ENCODE assay signal across 1 cellular context in genomic region chr3:152109038-152109437, GRCh38.
TF ChIP-seq lines count a peak whose summit lies in the region.

No MANE protein-coding gene starts in this region.

TF ChIP-seq in K562, 482 proteins besides CTCF, POLR2A, EP300 and RAD21 (continued from another document and continues in another):
- TF ChIP-seq ATF3 (IDR thresholded peaks at IDR 0.05) = peak; percentile 95
- 0 out of 2 replicates have a peak, but pooled peaks have one; percentile 52 for TF ChIP-seq ATF3 (CRISPR knock-in tag; conservative IDR thresholded peaks at IDR 0.05)
- peak in 1 of 2 experiments; percentile 80; a peak in 2 of 4 replicates for TF ChIP-seq ZMIZ1 (IDR thresholded peaks at IDR 0.05; ENCODE audit: low read depth in 2 of 2, low read length in 2 of 2)
- TF ChIP-seq HMGN3 (IDR thresholded peaks at IDR 0.05; ENCODE audit: borderline replicate concordance, extremely low read depth, insufficient read length, low read depth, low read length) = no peak
- TF ChIP-seq NFIX (CRISPR knock-in tag; IDR thresholded peaks at IDR 0.05; ENCODE audit: low read depth) = no peak
- TF ChIP-seq FOXP1 (CRISPR knock-in tag; IDR thresholded peaks at IDR 0.05) = no peak
- TF ChIP-seq PHTF2 (CRISPR knock-in tag; IDR thresholded peaks at IDR 0.05) = no peak
- TF ChIP-seq ZNF707 (CRISPR knock-in tag; conservative IDR thresholded peaks at IDR 0.05) = no peak
- TF ChIP-seq CC2D1A (IDR thresholded peaks at IDR 0.05) = peak; percentile 57; the same call in 1 of the 2 replicates
- no peak for TF ChIP-seq HIVEP1 (CRISPR knock-in tag; IDR thresholded peaks at IDR 0.05)
- no peak for TF ChIP-seq HNRNPL (IDR thresholded peaks at IDR 0.05; ENCODE audit: low read depth, low read length)
- TF ChIP-seq TRIM28 (IDR thresholded peaks at IDR 0.05) = no peak
- peak; percentile 44; the same call in 1 of the 2 replicates for TF ChIP-seq ZNF316 (IDR thresholded peaks at IDR 0.05)
- TF ChIP-seq JUND (IDR thresholded peaks at IDR 0.05; ENCODE audit: borderline replicate concordance, low read depth, low read length) = peak; percentile 89
- TF ChIP-seq JUND (tag; IDR thresholded peaks at IDR 0.05; ENCODE audit: borderline replicate concordance, low read depth, low read length) = peak; percentile 87; the same call in 2 of the 3 replicates
- TF ChIP-seq AFF1 (IDR thresholded peaks at IDR 0.05; ENCODE audit: low read depth in 1 of 2, partially characterized antibody in 2 of 2) = peak; percentile 51 to 87
- TF ChIP-seq CREBBP (IDR thresholded peaks at IDR 0.05; ENCODE audit: low read depth, low read length) = no peak
- no peak for TF ChIP-seq ZNF140 (CRISPR knock-in tag; IDR thresholded peaks at IDR 0.05)
- peak; percentile 67 for TF ChIP-seq GATA2 (CRISPR knock-in tag; IDR thresholded peaks at IDR 0.05)
- TF ChIP-seq FOXM1 (IDR thresholded peaks at IDR 0.05; ENCODE audit: low read depth) = peak; percentile 76
- no peak for TF ChIP-seq FOXM1 (CRISPR knock-in tag; IDR thresholded peaks at IDR 0.05; ENCODE audit: low read depth)
- peak; percentile 90 for TF ChIP-seq SMARCE1 (IDR thresholded peaks at IDR 0.05)
- TF ChIP-seq ZNF217 (CRISPR knock-in tag; IDR thresholded peaks at IDR 0.05) = no peak
- TF ChIP-seq NR2C2 (CRISPR knock-in tag; IDR thresholded peaks at IDR 0.05) = no peak
- peak; percentile 75 for TF ChIP-seq NR2C2 (tag; IDR thresholded peaks at IDR 0.05)
- no peak for TF ChIP-seq POLR2B (IDR thresholded peaks at IDR 0.05; ENCODE audit: low read depth, partially characterized antibody)
- TF ChIP-seq ARID1B (IDR thresholded peaks at IDR 0.05) = peak; percentile 93
- no peak for TF ChIP-seq ETS2 (tag; IDR thresholded peaks at IDR 0.05; ENCODE audit: borderline replicate concordance, poor library complexity, severe bottlenecking)
- TF ChIP-seq RERE (CRISPR knock-in tag; IDR thresholded peaks at IDR 0.05; ENCODE audit: borderline replicate concordance) = no peak
- TF ChIP-seq ZEB2 (IDR thresholded peaks at IDR 0.05) = 0 out of 2 replicates have a peak, but pooled peaks have one; percentile 56
- peak; percentile 78; the same call in 1 of the 2 replicates for TF ChIP-seq RNF2 (IDR thresholded peaks at IDR 0.05)
- TF ChIP-seq NCOA4 (IDR thresholded peaks at IDR 0.05; ENCODE audit: partially characterized antibody) = no peak
- TF ChIP-seq PHB2 (IDR thresholded peaks at IDR 0.05; ENCODE audit: low read depth) = no peak
- no peak for TF ChIP-seq E2F4 (CRISPR knock-in tag; IDR thresholded peaks at IDR 0.05; ENCODE audit: low read depth)
- TF ChIP-seq ZC3H11A (IDR thresholded peaks at IDR 0.05; ENCODE audit: low read depth, low read length) = no peak
- no peak for TF ChIP-seq RBM22 (IDR thresholded peaks at IDR 0.05; ENCODE audit: low read depth, low read length, poor library complexity, severe bottlenecking)
- peak; percentile 89 for TF ChIP-seq ARID3A (IDR thresholded peaks at IDR 0.05; ENCODE audit: borderline replicate concordance, low read depth, low read length)
- peak; percentile 57; the same call in 1 of the 2 replicates for TF ChIP-seq L3MBTL2 (IDR thresholded peaks at IDR 0.05)
- TF ChIP-seq CEBPG (CRISPR knock-in tag; IDR thresholded peaks at IDR 0.05) = peak; percentile 76; the same call in 1 of the 2 replicates
- peak in 1 of 2 experiments; percentile 74; a peak in 2 of 4 replicates for TF ChIP-seq CEBPG (tag; conservative IDR thresholded peaks at IDR 0.05 in 1 of 2, IDR thresholded peaks at IDR 0.05 in 1 of 2)
- peak; percentile 58; the same call in 1 of the 2 replicates for TF ChIP-seq CTBP1 (IDR thresholded peaks at IDR 0.05; ENCODE audit: borderline replicate concordance)
- no peak for TF ChIP-seq ZNF431 (CRISPR knock-in tag; IDR thresholded peaks at IDR 0.05)
- no peak for TF ChIP-seq GMEB1 (CRISPR knock-in tag; IDR thresholded peaks at IDR 0.05)
- no peak for TF ChIP-seq CREB3 (tag; conservative IDR thresholded peaks at IDR 0.05; ENCODE audit: low read depth)
